8 cellular contexts compared by ENCODE assay signal in the genomic region with DNA sequence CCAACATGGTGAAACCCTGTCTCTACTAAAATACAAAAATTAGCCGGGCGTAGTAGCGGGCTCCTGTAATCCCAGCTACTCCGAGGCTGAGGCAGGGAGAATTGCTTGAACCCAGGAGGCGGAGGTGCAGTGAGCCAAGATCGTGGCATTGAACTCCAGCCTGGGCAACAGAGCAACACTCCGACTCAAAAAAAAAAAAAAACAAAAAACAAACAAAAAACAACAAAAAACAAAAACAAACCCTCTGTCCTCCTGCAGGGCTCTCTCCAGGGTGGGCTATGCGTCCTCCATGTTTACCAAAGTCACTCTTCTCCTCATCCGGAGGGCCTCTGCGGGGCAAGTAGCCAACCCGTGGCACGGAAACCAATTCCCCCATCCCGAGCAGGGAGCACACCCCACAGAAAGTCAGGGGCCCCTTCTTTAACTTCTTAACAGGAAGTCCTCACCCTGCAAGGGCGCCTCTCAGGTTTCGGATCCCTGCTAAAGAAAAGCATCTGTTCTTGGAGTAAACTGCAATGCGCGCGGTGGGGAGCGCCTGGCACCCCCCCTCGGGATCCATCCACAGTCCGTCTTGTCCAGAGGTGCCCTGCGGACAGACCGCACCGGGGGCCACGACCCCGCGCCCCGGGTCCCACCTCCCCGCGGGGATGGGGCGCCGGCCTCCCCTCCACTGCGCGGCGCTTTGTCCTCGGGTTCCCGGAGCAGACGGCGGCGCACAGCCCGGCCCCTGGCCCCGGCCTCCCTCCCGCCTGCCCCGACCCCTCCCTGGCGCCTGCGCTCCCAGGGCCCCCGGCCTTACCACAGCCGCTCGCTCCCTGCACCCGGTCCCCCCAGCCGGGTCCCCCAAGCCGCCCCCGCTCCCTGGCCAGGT. TPM values are rescaled to one million over a fixed set of nuclear protein-coding genes. Genes with fewer than 3 reads are reported as not detected.
DNase-seq lines count a peak whose midpoint lies in the region; ATAC-seq, FAIRE-seq and TF ChIP-seq lines count a peak whose summit lies in the region.

No MANE protein-coding gene starts in this region.

- FAIRE-seq in kidney (lab: Jason Lieb, UNC) = no peak

- H3K36me3 Mint-ChIP-seq in T-helper 2 cell treated with Interferon-gamma antibody and Interleukin-4, amounts not matched to agents 5 μg/mL and 100 μg/mL, for 36 hours (ENCODE audit: low read depth) = peaks cover 12% of the 10 kb centered on the region

- H3K4me3 Mint-ChIP-seq in T-helper 2 cell treated with Interferon-gamma antibody and Interleukin-4, amounts not matched to agents 5 μg/mL and 100 μg/mL, for 36 hours = peak overlapping the region; percentile 98

- peak; percentile 31 for TF ChIP-seq POLR2A in GM18505 (IDR thresholded peaks at IDR 0.05; ENCODE audit: borderline replicate concordance, extremely low read depth, insufficient read depth, insufficient read length)

- intact Hi-C loops in kidney (cut with DNase I) = no loop called here

- H3K4me3 ChIP-seq in kidney (ENCODE audit: low read length in 2 of 2) = peak overlapping the region; percentile 57 to 73

- no peaks in the 10 kb centered on the region for H3K9me3 ChIP-seq in kidney (ENCODE audit: control insufficient read depth in 1 of 2, low read length in 2 of 2)

- H3K27ac Mint-ChIP-seq in T-helper 2 cell treated with Interferon-gamma antibody and Interleukin-4, amounts not matched to agents 5 μg/mL and 100 μg/mL, for 36 hours = peak overlapping the region; percentile 95

- H3K4me1 Mint-ChIP-seq in T-helper 2 cell treated with Interferon-gamma antibody and Interleukin-4, amounts not matched to agents 5 μg/mL and 100 μg/mL, for 36 hours (ENCODE audit: low read depth) = peaks cover 29% of the 10 kb centered on the region

- DNase-seq in T-helper 2 cell treated with Interferon-gamma antibody and Interleukin-4, amounts not matched to agents 5 μg/mL and 100 μg/mL, for 36 hours (ENCODE audit: low spot score) = peak; percentile 55
- DNase-seq in central memory CD4-positive, alpha-beta T cell = peak; percentile 56
- DNase-seq in kidney (no peak), mesenteric fat pad (ENCODE audit: low spot score) (no peak), H4 (ENCODE audit: low spot score) (no peak)
- DNase-seq in stimulated activated CD4-positive, alpha-beta T cell treated with anti-CD3 and anti-CD28 coated beads, Interleukin-4, amount 100 ng/mL, for 4 hours = peak; percentile 28 to 36

- H3K9me3 Mint-ChIP-seq in T-helper 2 cell treated with Interferon-gamma antibody and Interleukin-4, amounts not matched to agents 5 μg/mL and 100 μg/mL, for 36 hours = no peaks in the 10 kb centered on the region

- ATAC-seq in GM18505 (IDR thresholded peaks at IDR 0.05; ENCODE audit: unreplicated experiment) (peak; percentile 29), HG03432 (IDR thresholded peaks at IDR 0.05; ENCODE audit: unreplicated experiment) (peak; percentile 32)

- peaks cover 35 to 44% of the 10 kb centered on the region in 2 donors for H3K4me1 ChIP-seq in kidney (ENCODE audit: control insufficient read depth in 1 of 2, insufficient read depth in 1 of 2, low read depth in 1 of 2, low read length in 2 of 2)

- peak overlapping the region; percentile 41 to 77 for H3K27ac ChIP-seq in kidney (ENCODE audit: low read depth in 2 of 2, low read length in 2 of 2)

- no peaks in the 10 kb centered on the region for H3K36me3 ChIP-seq in kidney (ENCODE audit: control insufficient read depth in 1 of 2, insufficient read depth in 2 of 2, low read length in 2 of 2)

- no peak for TF ChIP-seq CTCF in kidney (IDR thresholded peaks at IDR 0.05; ENCODE audit: borderline replicate concordance, extremely low read depth, insufficient read depth)

- peak overlapping the region; percentile 41 to 46 for H3K9ac ChIP-seq in kidney (ENCODE audit: low read length in 2 of 2)

- H3K27me3 Mint-ChIP-seq in T-helper 2 cell treated with Interferon-gamma antibody and Interleukin-4, amounts not matched to agents 5 μg/mL and 100 μg/mL, for 36 hours (ENCODE audit: low read depth) = no peaks in the 10 kb centered on the region

RNA-seq across cellular contexts. Expression of a gene that starts 0.7 kb away (rescaled TPM):
- 28.2 TPM for total RNA-seq in kidney
- polyA plus RNA-seq in kidney (ENCODE audit: insufficient read depth, low read depth, low replicate concordance) = 21.6 TPM
- total RNA-seq in mesenteric fat pad = 30.8 TPM
- 16.9 and 19.6 TPM in 2 replicates for total RNA-seq in H4 (2014; rRNA removed; shearing (Covaris generic))

RNA-seq across cellular contexts. Expression of a gene that starts 25.1 kb away (rescaled TPM):
- total RNA-seq in kidney (39.4 TPM), mesenteric fat pad (24.5 TPM)
- polyA plus RNA-seq in kidney (ENCODE audit: insufficient read depth, low read depth, low replicate concordance) = 24.6 TPM
- total RNA-seq in H4 (2014; rRNA removed; shearing (Covaris generic)) = 7.0 and 8.6 TPM in 2 replicates

Comparison
In these comparisons a context has a peak if more than half of its experiments do, and no peak if none do; other contexts are left out.
1. DNase-seq: peak in T-helper 2 cell treated with Interferon-gamma antibody and Interleukin-4, amounts not matched to agents 5 μg/mL and 100 μg/mL, for 36 hours (single experiment), central memory CD4-positive, alpha-beta T cell (single experiment) and stimulated activated CD4-positive, alpha-beta T cell treated with anti-CD3 and anti-CD28 coated beads, Interleukin-4, amount 100 ng/mL, for 4 hours (2 of 2); none in kidney (single experiment), mesenteric fat pad (single experiment) and H4 (single experiment).